Comparison of ENCODE assay signal across 8 cellular contexts in the genomic region with DNA sequence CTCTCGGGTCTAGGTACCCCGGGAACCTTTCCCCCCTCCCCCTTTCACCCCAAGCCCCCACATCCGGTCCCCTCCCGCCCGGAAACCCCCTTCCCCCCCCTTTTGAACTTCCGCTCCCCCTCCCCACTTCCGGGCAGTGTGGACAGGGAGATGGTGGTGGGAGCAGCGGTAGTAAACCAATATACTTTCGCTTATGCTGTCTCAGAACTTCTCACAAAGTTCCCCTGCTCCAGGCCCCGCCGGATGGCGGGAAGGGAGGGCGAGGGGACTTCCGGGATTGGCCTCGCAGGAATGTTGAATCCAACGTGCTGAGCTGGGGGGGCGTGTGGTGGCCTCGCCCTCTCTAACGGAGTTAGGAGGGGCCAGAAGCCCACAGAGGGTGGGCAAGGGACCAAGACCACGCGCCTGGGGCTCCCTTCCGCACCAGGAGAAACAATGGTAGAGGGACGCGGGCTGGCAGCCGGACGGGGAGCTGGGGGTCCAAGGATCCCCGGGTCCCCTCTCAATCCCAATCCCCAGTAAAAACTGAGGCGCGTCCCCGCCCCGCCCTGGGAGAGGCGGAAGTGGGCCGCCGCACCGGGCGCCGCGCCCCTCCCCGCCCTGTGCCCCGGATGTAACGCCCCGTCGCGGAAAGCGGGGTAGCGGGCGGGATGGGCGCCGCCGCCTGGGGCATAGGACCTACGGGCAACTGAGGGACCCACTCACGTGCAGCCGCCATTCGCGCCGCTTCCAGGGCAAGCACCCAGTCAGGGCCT. TPM values are rescaled to one million over a fixed set of nuclear protein-coding genes. Genes with fewer than 3 reads are reported as not detected.
A peak's percentile ranks its signal among the peaks of the same experiment; 100 is the strongest.
DNase-seq lines count a peak whose midpoint lies in the region; ATAC-seq and TF ChIP-seq lines count a peak whose summit lies in the region.

No MANE protein-coding gene starts in this region.

- H4K20me1 ChIP-seq in BLaER1 (peaks cover 57% of the 10 kb centered on the region), OCI-LY3 (ENCODE audit: insufficient read depth, low read length) (peaks cover 30% of the 10 kb centered on the region)

- peak overlapping the region; percentile 81 to 98 (median 94) for H3K27ac Mint-ChIP-seq in naive thymus-derived CD4-positive, alpha-beta T cell

- H2AFZ ChIP-seq in OCI-LY3 (ENCODE audit: low read depth, low read length), result no peak overlapping the region

- peak overlapping the region; percentile 99 for H3K4me2 ChIP-seq in BLaER1
- peak overlapping the region; percentile 98 for H3K4me2 ChIP-seq in OCI-LY3 (ENCODE audit: low read length)

- CTCF ChIA-PET in naive thymus-derived CD4-positive, alpha-beta T cell (lab: Charles Lee), result interaction anchor here (1.4 to 2.3 kb wide), 2 partner anchors 14 to 20 kb away, joined by 4 to 12 read pairs; partner anchors contain the start of gene SPAG7

- H3K9me3 Mint-ChIP-seq in naive thymus-derived CD4-positive, alpha-beta T cell, result peaks cover 0 to 5% (median 0%) of the 10 kb centered on the region in 11 donors

- peaks cover 0 to 2% (median 0%) of the 10 kb centered on the region in 5 donors for H3K27me3 Mint-ChIP-seq in naive thymus-derived CD4-positive, alpha-beta T cell

- DNase-seq in H4 (ENCODE audit: low spot score), result peak; percentile 36
- peak; percentile 81 to 84 for DNase-seq in activated T-cell treated with anti-CD3 and anti-CD28 coated beads, Interleukin-2, amount 50 U/mL, for 48 hours
- DNase-seq in naive thymus-derived CD4-positive, alpha-beta T cell, result peak; percentile 51 to 81 (median 66)

- no peak for TF ChIP-seq CTCF in OCI-LY3 (IDR thresholded peaks at IDR 0.05; ENCODE audit: low read depth, low read length)

- H3K4me3 ChIP-seq in BLaER1 (peak overlapping the region; percentile 100), OCI-LY3 (ENCODE audit: low read length) (peak overlapping the region; percentile 99), esophagus (ENCODE audit: low read depth in 1 of 2, low read length in 2 of 2) (peak overlapping the region; percentile 77 to 99), thymus (ENCODE audit: low read length) (peak overlapping the region; percentile 100)
- peak overlapping the region; percentile 98 for H3K4me3 ChIP-seq in naive thymus-derived CD4-positive, alpha-beta T cell (ENCODE audit: low read length)

- H3K27ac ChIP-seq in BLaER1 (peak overlapping the region; percentile 99), OCI-LY3 (ENCODE audit: low read length) (peak overlapping the region; percentile 100), esophagus (ENCODE audit: low read depth in 2 of 2, low read length in 1 of 2) (peak overlapping the region; percentile 99 to 100), thymus (ENCODE audit: low read depth) (peak overlapping the region; percentile 100)
- H3K27ac ChIP-seq in naive thymus-derived CD4-positive, alpha-beta T cell (ENCODE audit: low read depth, low read length), result peak overlapping the region; percentile 89

- ATAC-seq in naive thymus-derived CD4-positive, alpha-beta T cell, result peak; percentile 35
- no peak for ATAC-seq in HG02623 (IDR thresholded peaks at IDR 0.05; ENCODE audit: unreplicated experiment)

- H3K79me2 ChIP-seq in OCI-LY3 (ENCODE audit: low read length), result peaks cover 77% of the 10 kb centered on the region

- WGBS in esophagus, 2 donors, result 1 to 2% methylated on average over 40 to 56 of the region's 56 CpGs
- WGBS in thymus, result under 1% methylated on average over 56 of the region's 56 CpGs

- POLR2A ChIA-PET in naive thymus-derived CD4-positive, alpha-beta T cell (lab: Charles Lee), result interaction anchor here (0.6 to 13.0 kb wide), 19 partner anchors 9 to 804 kb away, joined by 3 to 278 read pairs (median 5); partner anchors contain the start of genes C17orf107, CAMTA2, INCA1 and KIF1C

- peaks cover 42% of the 10 kb centered on the region for H3K36me3 ChIP-seq in BLaER1
- peaks cover 48% of the 10 kb centered on the region for H3K36me3 ChIP-seq in OCI-LY3 (replicated peaks; ENCODE audit: low read depth, low read length)
- peaks cover 1 to 24% of the 10 kb centered on the region in 2 donors for H3K36me3 ChIP-seq in esophagus (ENCODE audit: control insufficient read depth in 2 of 2, insufficient read depth in 2 of 2, low read length in 1 of 2)
- peaks cover 14 to 42% (median 16%) of the 10 kb centered on the region in 3 experiments for H3K36me3 ChIP-seq in naive thymus-derived CD4-positive, alpha-beta T cell (ENCODE audit: control insufficient read depth in 2 of 3, insufficient read depth in 3 of 3, low read length in 3 of 3)
- H3K36me3 ChIP-seq in thymus (ENCODE audit: control insufficient read depth, insufficient read depth), result peaks cover 31% of the 10 kb centered on the region

- H3K4me3 Mint-ChIP-seq in naive thymus-derived CD4-positive, alpha-beta T cell, result peak overlapping the region; percentile 92 to 100 (median 98)

- peaks cover 5 to 45% (median 25%) of the 10 kb centered on the region in 5 donors for H3K36me3 Mint-ChIP-seq in naive thymus-derived CD4-positive, alpha-beta T cell

- H3K4me1 ChIP-seq in BLaER1 (peaks cover 69% of the 10 kb centered on the region), OCI-LY3 (ENCODE audit: low read length) (peaks cover 39% of the 10 kb centered on the region), esophagus (ENCODE audit: control insufficient read depth in 2 of 2, insufficient read depth in 2 of 2, low read length in 1 of 2) (peaks cover 2 to 15% of the 10 kb centered on the region in 2 donors), thymus (ENCODE audit: control insufficient read depth, insufficient read depth, low read length) (peaks cover 45% of the 10 kb centered on the region)
- H3K4me1 ChIP-seq in naive thymus-derived CD4-positive, alpha-beta T cell (ENCODE audit: control insufficient read depth in 2 of 2, insufficient read depth in 2 of 2, low read length in 2 of 2), result peaks cover 41 to 48% of the 10 kb centered on the region in 2 donors

- peaks cover 48 to 59% (median 56%) of the 10 kb centered on the region in 7 donors for H3K4me1 Mint-ChIP-seq in naive thymus-derived CD4-positive, alpha-beta T cell

- H3K9me3 ChIP-seq in BLaER1 (no peaks in the 10 kb centered on the region), OCI-LY3 (ENCODE audit: insufficient read depth, low read length) (no peaks in the 10 kb centered on the region), esophagus (ENCODE audit: control insufficient read depth in 2 of 2, insufficient read depth in 1 of 2, low read depth in 1 of 2, low read length in 1 of 2) (no peaks in the 10 kb centered on the region), thymus (ENCODE audit: control insufficient read depth) (peaks cover 5% of the 10 kb centered on the region)
- H3K9me3 ChIP-seq in naive thymus-derived CD4-positive, alpha-beta T cell (ENCODE audit: control insufficient read depth in 2 of 3, low read length in 3 of 3), result no peaks in the 10 kb centered on the region

- intact Hi-C loops in naive thymus-derived CD4-positive, alpha-beta T cell (cut with micrococcal nuclease), result loop anchor here (1.0 to 10.0 kb wide), 13 partner anchors 7 to 1707 kb away; partner anchors contain the start of genes INCA1 (in 2 of the 2), KIF1C (in 2 of the 2), MINK1 (in 2 of the 2) and NUP88 (in 2 of the 2)

- H3K27me3 ChIP-seq in BLaER1 (no peaks in the 10 kb centered on the region), OCI-LY3 (ENCODE audit: low read depth, low read length) (no peaks in the 10 kb centered on the region), esophagus (ENCODE audit: control insufficient read depth in 1 of 2, insufficient read depth in 2 of 2, low read length in 2 of 2) (no peaks in the 10 kb centered on the region), thymus (ENCODE audit: control insufficient read depth, insufficient read depth) (no peaks in the 10 kb centered on the region)
- H3K27me3 ChIP-seq in naive thymus-derived CD4-positive, alpha-beta T cell (ENCODE audit: control insufficient read depth in 2 of 2, insufficient read depth in 2 of 2, low read length in 2 of 2), result no peaks in the 10 kb centered on the region

- H3K9ac ChIP-seq in BLaER1, result peak overlapping the region; percentile 99
- peak overlapping the region; percentile 100 for H3K9ac ChIP-seq in OCI-LY3 (ENCODE audit: low read length)

RNA-seq across cellular contexts. Expression of gene PFN1, which starts 0.7 kb away (rescaled TPM):
- 738 and 894 TPM in 2 replicates for total RNA-seq in H4 (2014; rRNA removed; shearing (Covaris generic))
- 100 to 1,000 TPM; 371 to 761 TPM for polyA plus RNA-seq in esophagus
- 1,000 to 10,000 TPM in 1 of 5 experiments, 100 to 1,000 TPM in 4; 430 to 2,132 (median 445) TPM for total RNA-seq in naive thymus-derived CD4-positive, alpha-beta T cell
- polyA plus RNA-seq in naive thymus-derived CD4-positive, alpha-beta T cell, result 1,000 to 10,000 TPM; 1,617 to 1,727 TPM
- 727 TPM for polyA plus RNA-seq in thymus

RNA-seq across cellular contexts. Expression of gene ENO3, which starts 3.3 kb away (rescaled TPM):
- total RNA-seq in H4 (2014; rRNA removed; shearing (Covaris generic)), result 1.7 and 4.7 TPM in 2 replicates
- polyA plus RNA-seq in esophagus (10 to 100 TPM in 1 of 2 donors, 1 to 10 TPM in 1; 1.7 to 10.8 TPM), thymus (25.7 TPM)
- total RNA-seq in naive thymus-derived CD4-positive, alpha-beta T cell, result 10 to 100 TPM; 21.5 to 56.3 (median 31.8) TPM
- 1 to 10 TPM in 1 of 2 donors, under 1 TPM in 1; 0.87 to 1.8 TPM for polyA plus RNA-seq in naive thymus-derived CD4-positive, alpha-beta T cell

RNA-seq across cellular contexts. Expression of gene RNF167, which starts 7.5 kb away (rescaled TPM):
- total RNA-seq in H4 (2014; rRNA removed; shearing (Covaris generic)), result 15.1 and 17.3 TPM in 2 replicates
- polyA plus RNA-seq in esophagus (100 to 1,000 TPM in 1 of 2 donors, 10 to 100 TPM in 1; 79.5 to 149 TPM), thymus (189 TPM)
- 100 to 1,000 TPM in 4 of 5 experiments, 10 to 100 TPM in 1; 97.3 to 248 (median 148) TPM for total RNA-seq in naive thymus-derived CD4-positive, alpha-beta T cell
- polyA plus RNA-seq in naive thymus-derived CD4-positive, alpha-beta T cell, result 10 to 100 TPM; 25.3 to 28.0 TPM

RNA-seq across cellular contexts. Expression of gene SLC25A11, which starts 7.7 kb away (rescaled TPM):
- 64.1 and 70.8 TPM in 2 replicates for total RNA-seq in H4 (2014; rRNA removed; shearing (Covaris generic))
- 10 to 100 TPM; 18.3 to 43.4 TPM for polyA plus RNA-seq in esophagus
- total RNA-seq in naive thymus-derived CD4-positive, alpha-beta T cell, result 10 to 100 TPM; 27.0 to 82.6 (median 44.1) TPM
- polyA plus RNA-seq in naive thymus-derived CD4-positive, alpha-beta T cell, result 10 to 100 TPM; 57.8 to 86.8 TPM
- polyA plus RNA-seq in thymus, result 30.9 TPM

RNA-seq across cellular contexts. Expression of gene GP1BA, which starts 15.5 kb away (rescaled TPM):
- total RNA-seq in H4 (2014; rRNA removed; shearing (Covaris generic)), result not detected in 2 replicates
- polyA plus RNA-seq in esophagus (under 1 TPM; 0.02 to 0.12 TPM), thymus (0.09 TPM)
- total RNA-seq in naive thymus-derived CD4-positive, alpha-beta T cell, result 1 to 10 TPM in 1 of 5 experiments, not detected in 4; 1.6 TPM
- not detected for polyA plus RNA-seq in naive thymus-derived CD4-positive, alpha-beta T cell
